In the genomic region with DNA sequence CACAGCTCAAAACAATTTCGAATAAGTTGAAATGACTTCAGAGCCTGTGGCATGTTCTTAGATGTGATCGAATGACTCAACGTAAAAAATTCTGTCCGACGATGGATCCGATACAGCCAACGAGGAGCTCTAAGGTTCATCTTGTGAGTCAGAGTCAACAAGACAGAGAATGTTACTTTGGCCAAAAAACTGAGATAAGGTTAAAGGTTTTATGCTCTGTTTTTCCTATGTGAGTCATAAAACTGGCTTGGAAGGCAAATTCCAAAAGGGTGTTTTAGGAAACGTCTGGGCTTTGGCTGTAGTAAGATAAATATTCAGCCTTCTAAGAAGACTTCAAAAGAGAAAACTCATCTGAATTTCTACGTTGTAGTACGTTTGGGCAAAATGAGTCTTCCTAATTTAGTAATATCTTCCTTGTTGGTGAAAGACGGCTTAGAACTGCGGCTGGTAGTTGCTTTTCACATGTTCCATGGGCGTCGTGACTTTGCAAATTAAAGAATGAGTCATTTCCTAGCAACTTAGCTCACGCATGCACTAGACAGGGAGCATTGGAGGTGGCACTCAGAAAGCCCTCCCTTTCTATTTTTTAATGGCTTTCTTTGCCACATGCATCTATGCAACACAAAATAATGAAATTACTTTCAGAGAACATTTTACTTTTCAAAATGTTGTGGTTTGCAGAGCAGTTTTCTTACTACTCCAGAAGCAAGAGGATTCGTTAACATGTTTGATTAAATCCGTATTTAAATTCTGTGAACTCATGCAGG, we compare ENCODE assay signal across 1 cellular context.
TF ChIP-seq lines count a peak whose summit lies in the region.

No MANE protein-coding gene starts in this region.

TF ChIP-seq in K562, 482 proteins besides CTCF, POLR2A, EP300 and RAD21 (continued from another document and continues in another):
- TF ChIP-seq HNRNPLL (IDR thresholded peaks at IDR 0.05; ENCODE audit: low read depth, low read length, poor library complexity, severe bottlenecking) (no peak), ZNF134 (CRISPR knock-in tag; conservative IDR thresholded peaks at IDR 0.05) (no peak), ZNF175 (CRISPR knock-in tag; IDR thresholded peaks at IDR 0.05; ENCODE audit: low read depth) (peak; percentile 57; the same call in 1 of the 2 replicates), L3MBTL2 (IDR thresholded peaks at IDR 0.05) (peak; percentile 84), YY1 (IDR thresholded peaks at IDR 0.05; ENCODE audit: borderline replicate concordance in 1 of 3, control insufficient read depth in 1 of 3, extremely low read depth in 1 of 3, insufficient read depth in 3 of 3, insufficient read length in 1 of 3, insufficient replicate concordance in 2 of 3, low read depth in 1 of 3, low read length in 2 of 3) (peak in 1 of 3 experiments; percentile 34), HNRNPL (IDR thresholded peaks at IDR 0.05; ENCODE audit: low read depth, low read length) (no peak), ZNF766 (CRISPR knock-in tag; conservative IDR thresholded peaks at IDR 0.05) (peak; percentile 78; the same call in 1 of the 2 replicates), NR2C2 (CRISPR knock-in tag; IDR thresholded peaks at IDR 0.05) (no peak), NR2C2 (tag; IDR thresholded peaks at IDR 0.05) (peak; percentile 87), ELF2 (CRISPR knock-in tag; IDR thresholded peaks at IDR 0.05) (0 out of 2 replicates have a peak, but pooled peaks have one; percentile 37), NR2C1 (IDR thresholded peaks at IDR 0.05) (no peak), NR2C1 (tag; IDR thresholded peaks at IDR 0.05) (peak; percentile 54; the same call in 1 of the 2 replicates), ZNF217 (CRISPR knock-in tag; IDR thresholded peaks at IDR 0.05) (no peak), RCOR1 (IDR thresholded peaks at IDR 0.05; ENCODE audit: borderline replicate concordance in 1 of 2, low read depth in 2 of 2, low read length in 2 of 2) (peak in 1 of 2 experiments; percentile 47; a peak in 1 of 4 replicates), ATF7 (IDR thresholded peaks at IDR 0.05) (peak; percentile 83), PCBP1 (IDR thresholded peaks at IDR 0.05; ENCODE audit: low read depth, low read length, poor library complexity, severe bottlenecking) (no peak), POLR2B (IDR thresholded peaks at IDR 0.05; ENCODE audit: low read depth, partially characterized antibody) (no peak), SMARCE1 (IDR thresholded peaks at IDR 0.05) (peak; percentile 97), MEF2D (tag; conservative IDR thresholded peaks at IDR 0.05; ENCODE audit: low read depth) (no peak; the same call in 1 of the 2 replicates), NR2F6 (CRISPR knock-in tag; IDR thresholded peaks at IDR 0.05) (no peak), ZBTB7A (IDR thresholded peaks at IDR 0.05; ENCODE audit: borderline replicate concordance, control insufficient read depth, low read depth, low read length) (no peak), SMARCA4 (IDR thresholded peaks at IDR 0.05) (peak; percentile 96), JUND (IDR thresholded peaks at IDR 0.05; ENCODE audit: borderline replicate concordance, low read depth, low read length) (peak; percentile 97), JUND (tag; IDR thresholded peaks at IDR 0.05; ENCODE audit: borderline replicate concordance, low read depth, low read length) (peak; percentile 97), ARNT (IDR thresholded peaks at IDR 0.05) (peak; percentile 63 to 94; a peak in 3 of 4 replicates), SMARCC2 (IDR thresholded peaks at IDR 0.05; ENCODE audit: low read depth) (peak; percentile 97), ADNP (tag; IDR thresholded peaks at IDR 0.05) (no peak), CTBP1 (IDR thresholded peaks at IDR 0.05; ENCODE audit: borderline replicate concordance) (peak; percentile 12), ZBTB1 (CRISPR knock-in tag; IDR thresholded peaks at IDR 0.05; ENCODE audit: borderline replicate concordance, low read depth) (no peak), ETV5 (CRISPR knock-in tag; IDR thresholded peaks at IDR 0.05; ENCODE audit: low read depth) (0 out of 2 replicates have a peak, but pooled peaks have one; percentile 45), ZNF384 (IDR thresholded peaks at IDR 0.05; ENCODE audit: low read depth, low read length) (no peak), RBM22 (IDR thresholded peaks at IDR 0.05; ENCODE audit: low read depth, low read length, poor library complexity, severe bottlenecking) (no peak), TOE1 (IDR thresholded peaks at IDR 0.05; ENCODE audit: borderline replicate concordance) (no peak; the same call in 1 of the 2 replicates), TOE1 (CRISPR knock-in tag; IDR thresholded peaks at IDR 0.05; ENCODE audit: borderline replicate concordance, low read depth) (no peak), ZNF77 (CRISPR knock-in tag; IDR thresholded peaks at IDR 0.05) (no peak), SMARCB1 (IDR thresholded peaks at IDR 0.05; ENCODE audit: insufficient read length, low read depth) (peak; percentile 85), IRF2 (CRISPR knock-in tag; IDR thresholded peaks at IDR 0.05) (no peak)
- TF ChIP-seq, protein P1, sequence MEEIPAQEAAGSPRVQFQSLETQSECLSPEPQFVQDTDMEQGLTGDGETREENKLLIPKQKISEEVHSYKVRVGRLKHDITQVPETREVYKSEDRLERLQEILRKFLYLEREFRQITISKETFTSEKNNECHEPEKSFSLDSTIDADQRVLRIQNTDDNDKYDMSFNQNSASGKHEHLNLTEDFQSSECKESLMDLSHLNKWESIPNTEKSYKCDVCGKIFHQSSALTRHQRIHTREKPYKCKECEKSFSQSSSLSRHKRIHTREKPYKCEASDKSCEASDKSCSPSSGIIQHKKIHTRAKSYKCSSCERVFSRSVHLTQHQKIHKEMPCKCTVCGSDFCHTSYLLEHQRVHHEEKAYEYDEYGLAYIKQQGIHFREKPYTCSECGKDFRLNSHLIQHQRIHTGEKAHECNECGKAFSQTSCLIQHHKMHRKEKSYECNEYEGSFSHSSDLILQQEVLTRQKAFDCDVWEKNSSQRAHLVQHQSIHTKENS (CRISPR knock-in tag; IDR thresholded peaks at IDR 0.05): no peak
- TF ChIP-seq, protein P2, sequence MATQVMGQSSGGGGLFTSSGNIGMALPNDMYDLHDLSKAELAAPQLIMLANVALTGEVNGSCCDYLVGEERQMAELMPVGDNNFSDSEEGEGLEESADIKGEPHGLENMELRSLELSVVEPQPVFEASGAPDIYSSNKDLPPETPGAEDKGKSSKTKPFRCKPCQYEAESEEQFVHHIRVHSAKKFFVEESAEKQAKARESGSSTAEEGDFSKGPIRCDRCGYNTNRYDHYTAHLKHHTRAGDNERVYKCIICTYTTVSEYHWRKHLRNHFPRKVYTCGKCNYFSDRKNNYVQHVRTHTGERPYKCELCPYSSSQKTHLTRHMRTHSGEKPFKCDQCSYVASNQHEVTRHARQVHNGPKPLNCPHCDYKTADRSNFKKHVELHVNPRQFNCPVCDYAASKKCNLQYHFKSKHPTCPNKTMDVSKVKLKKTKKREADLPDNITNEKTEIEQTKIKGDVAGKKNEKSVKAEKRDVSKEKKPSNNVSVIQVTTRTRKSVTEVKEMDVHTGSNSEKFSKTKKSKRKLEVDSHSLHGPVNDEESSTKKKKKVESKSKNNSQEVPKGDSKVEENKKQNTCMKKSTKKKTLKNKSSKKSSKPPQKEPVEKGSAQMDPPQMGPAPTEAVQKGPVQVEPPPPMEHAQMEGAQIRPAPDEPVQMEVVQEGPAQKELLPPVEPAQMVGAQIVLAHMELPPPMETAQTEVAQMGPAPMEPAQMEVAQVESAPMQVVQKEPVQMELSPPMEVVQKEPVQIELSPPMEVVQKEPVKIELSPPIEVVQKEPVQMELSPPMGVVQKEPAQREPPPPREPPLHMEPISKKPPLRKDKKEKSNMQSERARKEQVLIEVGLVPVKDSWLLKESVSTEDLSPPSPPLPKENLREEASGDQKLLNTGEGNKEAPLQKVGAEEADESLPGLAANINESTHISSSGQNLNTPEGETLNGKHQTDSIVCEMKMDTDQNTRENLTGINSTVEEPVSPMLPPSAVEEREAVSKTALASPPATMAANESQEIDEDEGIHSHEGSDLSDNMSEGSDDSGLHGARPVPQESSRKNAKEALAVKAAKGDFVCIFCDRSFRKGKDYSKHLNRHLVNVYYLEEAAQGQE (CRISPR knock-in tag; IDR thresholded peaks at IDR 0.05; ENCODE audit: low read depth): no peak
- TF ChIP-seq, protein P3, sequence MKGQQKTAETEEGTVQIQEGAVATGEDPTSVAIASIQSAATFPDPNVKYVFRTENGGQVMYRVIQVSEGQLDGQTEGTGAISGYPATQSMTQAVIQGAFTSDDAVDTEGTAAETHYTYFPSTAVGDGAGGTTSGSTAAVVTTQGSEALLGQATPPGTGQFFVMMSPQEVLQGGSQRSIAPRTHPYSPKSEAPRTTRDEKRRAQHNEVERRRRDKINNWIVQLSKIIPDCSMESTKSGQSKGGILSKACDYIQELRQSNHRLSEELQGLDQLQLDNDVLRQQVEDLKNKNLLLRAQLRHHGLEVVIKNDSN (CRISPR knock-in tag; IDR thresholded peaks at IDR 0.05): no peak
- TF ChIP-seq, protein P4, sequence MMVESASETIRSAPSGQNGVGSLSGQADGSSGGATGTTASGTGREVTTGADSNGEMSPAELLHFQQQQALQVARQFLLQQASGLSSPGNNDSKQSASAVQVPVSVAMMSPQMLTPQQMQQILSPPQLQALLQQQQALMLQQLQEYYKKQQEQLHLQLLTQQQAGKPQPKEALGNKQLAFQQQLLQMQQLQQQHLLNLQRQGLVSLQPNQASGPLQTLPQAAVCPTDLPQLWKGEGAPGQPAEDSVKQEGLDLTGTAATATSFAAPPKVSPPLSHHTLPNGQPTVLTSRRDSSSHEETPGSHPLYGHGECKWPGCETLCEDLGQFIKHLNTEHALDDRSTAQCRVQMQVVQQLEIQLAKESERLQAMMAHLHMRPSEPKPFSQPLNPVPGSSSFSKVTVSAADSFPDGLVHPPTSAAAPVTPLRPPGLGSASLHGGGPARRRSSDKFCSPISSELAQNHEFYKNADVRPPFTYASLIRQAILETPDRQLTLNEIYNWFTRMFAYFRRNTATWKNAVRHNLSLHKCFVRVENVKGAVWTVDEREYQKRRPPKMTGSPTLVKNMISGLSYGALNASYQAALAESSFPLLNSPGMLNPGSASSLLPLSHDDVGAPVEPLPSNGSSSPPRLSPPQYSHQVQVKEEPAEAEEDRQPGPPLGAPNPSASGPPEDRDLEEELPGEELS (CRISPR knock-in tag; IDR thresholded peaks at IDR 0.05; ENCODE audit: borderline replicate concordance): no peak
- TF ChIP-seq, protein P5, sequence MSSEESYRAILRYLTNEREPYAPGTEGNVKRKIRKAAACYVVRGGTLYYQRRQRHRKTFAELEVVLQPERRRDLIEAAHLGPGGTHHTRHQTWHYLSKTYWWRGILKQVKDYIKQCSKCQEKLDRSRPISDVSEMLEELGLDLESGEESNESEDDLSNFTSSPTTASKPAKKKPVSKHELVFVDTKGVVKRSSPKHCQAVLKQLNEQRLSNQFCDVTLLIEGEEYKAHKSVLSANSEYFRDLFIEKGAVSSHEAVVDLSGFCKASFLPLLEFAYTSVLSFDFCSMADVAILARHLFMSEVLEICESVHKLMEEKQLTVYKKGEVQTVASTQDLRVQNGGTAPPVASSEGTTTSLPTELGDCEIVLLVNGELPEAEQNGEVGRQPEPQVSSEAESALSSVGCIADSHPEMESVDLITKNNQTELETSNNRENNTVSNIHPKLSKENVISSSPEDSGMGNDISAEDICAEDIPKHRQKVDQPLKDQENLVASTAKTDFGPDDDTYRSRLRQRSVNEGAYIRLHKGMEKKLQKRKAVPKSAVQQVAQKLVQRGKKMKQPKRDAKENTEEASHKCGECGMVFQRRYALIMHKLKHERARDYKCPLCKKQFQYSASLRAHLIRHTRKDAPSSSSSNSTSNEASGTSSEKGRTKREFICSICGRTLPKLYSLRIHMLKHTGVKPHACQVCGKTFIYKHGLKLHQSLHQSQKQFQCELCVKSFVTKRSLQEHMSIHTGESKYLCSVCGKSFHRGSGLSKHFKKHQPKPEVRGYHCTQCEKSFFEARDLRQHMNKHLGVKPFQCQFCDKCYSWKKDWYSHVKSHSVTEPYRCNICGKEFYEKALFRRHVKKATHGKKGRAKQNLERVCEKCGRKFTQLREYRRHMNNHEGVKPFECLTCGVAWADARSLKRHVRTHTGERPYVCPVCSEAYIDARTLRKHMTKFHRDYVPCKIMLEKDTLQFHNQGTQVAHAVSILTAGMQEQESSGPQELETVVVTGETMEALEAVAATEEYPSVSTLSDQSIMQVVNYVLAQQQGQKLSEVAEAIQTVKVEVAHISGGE (CRISPR knock-in tag; IDR thresholded peaks at IDR 0.05): peak in 1 of 3 experiments; percentile 56; a peak in 2 of 6 replicates
- TF ChIP-seq, protein P6, sequence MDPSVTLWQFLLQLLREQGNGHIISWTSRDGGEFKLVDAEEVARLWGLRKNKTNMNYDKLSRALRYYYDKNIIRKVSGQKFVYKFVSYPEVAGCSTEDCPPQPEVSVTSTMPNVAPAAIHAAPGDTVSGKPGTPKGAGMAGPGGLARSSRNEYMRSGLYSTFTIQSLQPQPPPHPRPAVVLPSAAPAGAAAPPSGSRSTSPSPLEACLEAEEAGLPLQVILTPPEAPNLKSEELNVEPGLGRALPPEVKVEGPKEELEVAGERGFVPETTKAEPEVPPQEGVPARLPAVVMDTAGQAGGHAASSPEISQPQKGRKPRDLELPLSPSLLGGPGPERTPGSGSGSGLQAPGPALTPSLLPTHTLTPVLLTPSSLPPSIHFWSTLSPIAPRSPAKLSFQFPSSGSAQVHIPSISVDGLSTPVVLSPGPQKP (CRISPR knock-in tag; IDR thresholded peaks at IDR 0.05): no peak
- TF ChIP-seq, protein P7, sequence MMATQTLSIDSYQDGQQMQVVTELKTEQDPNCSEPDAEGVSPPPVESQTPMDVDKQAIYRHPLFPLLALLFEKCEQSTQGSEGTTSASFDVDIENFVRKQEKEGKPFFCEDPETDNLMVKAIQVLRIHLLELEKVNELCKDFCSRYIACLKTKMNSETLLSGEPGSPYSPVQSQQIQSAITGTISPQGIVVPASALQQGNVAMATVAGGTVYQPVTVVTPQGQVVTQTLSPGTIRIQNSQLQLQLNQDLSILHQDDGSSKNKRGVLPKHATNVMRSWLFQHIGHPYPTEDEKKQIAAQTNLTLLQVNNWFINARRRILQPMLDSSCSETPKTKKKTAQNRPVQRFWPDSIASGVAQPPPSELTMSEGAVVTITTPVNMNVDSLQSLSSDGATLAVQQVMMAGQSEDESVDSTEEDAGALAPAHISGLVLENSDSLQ (IDR thresholded peaks at IDR 0.05): peak; percentile 48
- TF ChIP-seq, protein P8, sequence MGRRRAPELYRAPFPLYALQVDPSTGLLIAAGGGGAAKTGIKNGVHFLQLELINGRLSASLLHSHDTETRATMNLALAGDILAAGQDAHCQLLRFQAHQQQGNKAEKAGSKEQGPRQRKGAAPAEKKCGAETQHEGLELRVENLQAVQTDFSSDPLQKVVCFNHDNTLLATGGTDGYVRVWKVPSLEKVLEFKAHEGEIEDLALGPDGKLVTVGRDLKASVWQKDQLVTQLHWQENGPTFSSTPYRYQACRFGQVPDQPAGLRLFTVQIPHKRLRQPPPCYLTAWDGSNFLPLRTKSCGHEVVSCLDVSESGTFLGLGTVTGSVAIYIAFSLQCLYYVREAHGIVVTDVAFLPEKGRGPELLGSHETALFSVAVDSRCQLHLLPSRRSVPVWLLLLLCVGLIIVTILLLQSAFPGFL (CRISPR knock-in tag; IDR thresholded peaks at IDR 0.05): no peak
- TF ChIP-seq, protein P9, sequence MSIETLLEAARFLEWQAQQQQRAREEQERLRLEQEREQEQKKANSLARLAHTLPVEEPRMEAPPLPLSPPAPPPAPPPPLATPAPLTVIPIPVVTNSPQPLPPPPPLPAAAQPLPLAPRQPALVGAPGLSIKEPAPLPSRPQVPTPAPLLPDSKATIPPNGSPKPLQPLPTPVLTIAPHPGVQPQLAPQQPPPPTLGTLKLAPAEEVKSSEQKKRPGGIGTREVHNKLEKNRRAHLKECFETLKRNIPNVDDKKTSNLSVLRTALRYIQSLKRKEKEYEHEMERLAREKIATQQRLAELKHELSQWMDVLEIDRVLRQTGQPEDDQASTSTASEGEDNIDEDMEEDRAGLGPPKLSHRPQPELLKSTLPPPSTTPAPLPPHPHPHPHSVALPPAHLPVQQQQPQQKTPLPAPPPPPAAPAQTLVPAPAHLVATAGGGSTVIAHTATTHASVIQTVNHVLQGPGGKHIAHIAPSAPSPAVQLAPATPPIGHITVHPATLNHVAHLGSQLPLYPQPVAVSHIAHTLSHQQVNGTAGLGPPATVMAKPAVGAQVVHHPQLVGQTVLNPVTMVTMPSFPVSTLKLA (conservative IDR thresholded peaks at IDR 0.05): peak; percentile 61 to 76; a peak in 3 of 4 replicates
